ENCODE assay signal across 27 cellular contexts in the genomic region with DNA sequence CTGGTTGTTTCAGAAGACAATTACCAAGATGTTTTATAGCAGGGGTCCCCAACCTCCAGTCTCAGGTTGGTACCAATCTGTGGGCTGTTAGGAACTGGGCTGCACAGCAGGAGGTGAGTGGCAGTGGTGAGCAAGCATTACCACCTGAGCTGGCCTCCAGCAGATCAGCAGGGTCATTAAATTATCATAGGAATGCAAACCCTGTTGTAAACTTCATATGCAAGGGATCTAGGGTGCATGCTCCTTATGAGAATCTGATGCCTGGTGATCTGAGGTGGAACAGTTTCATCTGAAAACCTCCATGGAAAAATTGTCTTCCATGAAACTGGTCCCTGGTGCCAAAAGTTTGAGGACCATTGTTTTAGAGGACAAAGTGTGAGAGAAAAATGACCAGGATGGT.
"Had no signal": no experiment of that assay in that cellular context is flagged by ENCODE, and none has a peak within 500 bp of the region (broad histone marks: within the 10 kb centered on the region; RNA-seq: fewer than 3 reads in every experiment).

No MANE protein-coding gene starts in this region.

- H3K9me3 ChIP-seq: mucosa of descending colon, ovary, psoas muscle, right atrium auricular region, right lobe of liver, testis, thyroid gland, transverse colon, upper lobe of left lung, vagina had no signal

- H3K27me3 ChIP-seq: ovary, right atrium auricular region, right lobe of liver, testis, thyroid gland, transverse colon, upper lobe of left lung, vagina had no signal

- H3K4me1 ChIP-seq: psoas muscle, right atrium auricular region, right lobe of liver, testis, thyroid gland, transverse colon, upper lobe of left lung, vagina had no signal

- H3K36me3 Mint-ChIP-seq: immature natural killer cell; naive thymus-derived CD4-positive, alpha-beta T cell; natural killer cell treated with Interleukin-12 subunit alpha and Interleukin-12 subunit beta and Interleukin-15 and Interleukin-18, amount 100 ng/mL, for 72 hours; stimulated activated memory B cell treated with anti-CD40 and anti-IgM and Interleukin-4, amounts not matched to agents 10 μg/mL and 1 μg/mL and 100 μg/mL, for 72 hours had no signal

- H3K27me3 Mint-ChIP-seq: naive thymus-derived CD4-positive, alpha-beta T cell; natural killer cell treated with Interleukin-12 subunit alpha and Interleukin-12 subunit beta and Interleukin-15 and Interleukin-18, amount 100 ng/mL, for 72 hours; stimulated activated memory B cell treated with anti-CD40 and anti-IgM and Interleukin-4, amounts not matched to agents 10 μg/mL and 1 μg/mL and 100 μg/mL, for 72 hours; stimulated activated naive CD8-positive, alpha-beta T cell treated with anti-CD3 and anti-CD28 coated beads, Interleukin-15, amount 100 ng/mL, for 72 hours had no signal

- H3K4me3 Mint-ChIP-seq: immature natural killer cell; naive thymus-derived CD4-positive, alpha-beta T cell; natural killer cell treated with Interleukin-12 subunit alpha and Interleukin-12 subunit beta and Interleukin-15 and Interleukin-18, amount 100 ng/mL, for 72 hours; stimulated activated memory B cell treated with anti-CD40 and anti-IgM and Interleukin-4, amounts not matched to agents 10 μg/mL and 1 μg/mL and 100 μg/mL, for 72 hours; stimulated activated naive CD8-positive, alpha-beta T cell treated with anti-CD3 and anti-CD28 coated beads, Interleukin-15, amount 100 ng/mL, for 72 hours had no signal

- ATAC-seq: mucosa of descending colon; naive thymus-derived CD4-positive, alpha-beta T cell; natural killer cell treated with Interleukin-12 subunit alpha and Interleukin-12 subunit beta and Interleukin-15 and Interleukin-18, amount 100 ng/mL, for 72 hours; psoas muscle; right lobe of liver; stimulated activated memory B cell treated with anti-CD40 and anti-IgM and Interleukin-4, amounts not matched to agents 10 μg/mL and 1 μg/mL and 100 μg/mL, for 72 hours; stimulated activated naive CD8-positive, alpha-beta T cell treated with anti-CD3 and anti-CD28 coated beads, Interleukin-15, amount 100 ng/mL, for 72 hours had no signal

- DNase-seq: hippocampal formation; immature natural killer cell; kidney; left ventricle myocardium inferior; midbrain; mucosa of descending colon; naive thymus-derived CD4-positive, alpha-beta T cell; ovary; psoas muscle; right lobe of liver; stimulated activated CD4-positive, alpha-beta T cell treated with anti-CD3 and anti-CD28 coated beads, Interleukin-1b, Interleukin-23, amount 100 ng/mL, for 48 hours; stimulated activated CD4-positive, alpha-beta T cell treated with anti-CD3 and anti-CD28 coated beads, Interleukin-2, amount 100 ng/mL, for 48 hours; stimulated activated CD4-positive, alpha-beta T cell treated with anti-CD3 and anti-CD28 coated beads, Interleukin-4, amount 100 ng/mL, for 4 hours; stimulated activated CD8-positive, alpha-beta memory T cell treated with anti-CD3 and anti-CD28 coated beads, Interleukin-4, amount 100 ng/mL, for 48 hours; stimulated activated naive CD4-positive, alpha-beta T cell treated with Interleukin-2 at 50 U/mL for 16 hours; stimulated activated naive CD8-positive, alpha-beta T cell treated with anti-CD3 and anti-CD28 coated beads, Interleukin-15, amount 100 ng/mL, for 72 hours; substantia nigra; testis; thyroid gland; transverse colon; upper lobe of left lung had no signal

- H3K4me1 Mint-ChIP-seq: immature natural killer cell; naive thymus-derived CD4-positive, alpha-beta T cell; stimulated activated memory B cell treated with anti-CD40 and anti-IgM and Interleukin-4, amounts not matched to agents 10 μg/mL and 1 μg/mL and 100 μg/mL, for 72 hours; stimulated activated naive CD8-positive, alpha-beta T cell treated with anti-CD3 and anti-CD28 coated beads, Interleukin-15, amount 100 ng/mL, for 72 hours had no signal

- H3K27ac Mint-ChIP-seq: immature natural killer cell; naive thymus-derived CD4-positive, alpha-beta T cell; natural killer cell treated with Interleukin-12 subunit alpha and Interleukin-12 subunit beta and Interleukin-15 and Interleukin-18, amount 100 ng/mL, for 72 hours; stimulated activated memory B cell treated with anti-CD40 and anti-IgM and Interleukin-4, amounts not matched to agents 10 μg/mL and 1 μg/mL and 100 μg/mL, for 72 hours had no signal

- H3K4me3 ChIP-seq: left ventricle myocardium inferior, lung, mucosa of descending colon, ovary, psoas muscle, right atrium auricular region, right lobe of liver, smooth muscle cell, testis, thyroid gland, transverse colon, upper lobe of left lung, vagina had no signal

- H3K27ac ChIP-seq: left ventricle myocardium inferior, ovary, psoas muscle, right atrium auricular region, right lobe of liver, testis, thyroid gland, transverse colon, upper lobe of left lung, vagina had no signal

- H3K36me3 ChIP-seq: left ventricle myocardium inferior, ovary, right atrium auricular region, right lobe of liver, thyroid gland, transverse colon, upper lobe of left lung, vagina had no signal
